ENCODE assay signal across 8 cellular contexts in the genomic region with DNA sequence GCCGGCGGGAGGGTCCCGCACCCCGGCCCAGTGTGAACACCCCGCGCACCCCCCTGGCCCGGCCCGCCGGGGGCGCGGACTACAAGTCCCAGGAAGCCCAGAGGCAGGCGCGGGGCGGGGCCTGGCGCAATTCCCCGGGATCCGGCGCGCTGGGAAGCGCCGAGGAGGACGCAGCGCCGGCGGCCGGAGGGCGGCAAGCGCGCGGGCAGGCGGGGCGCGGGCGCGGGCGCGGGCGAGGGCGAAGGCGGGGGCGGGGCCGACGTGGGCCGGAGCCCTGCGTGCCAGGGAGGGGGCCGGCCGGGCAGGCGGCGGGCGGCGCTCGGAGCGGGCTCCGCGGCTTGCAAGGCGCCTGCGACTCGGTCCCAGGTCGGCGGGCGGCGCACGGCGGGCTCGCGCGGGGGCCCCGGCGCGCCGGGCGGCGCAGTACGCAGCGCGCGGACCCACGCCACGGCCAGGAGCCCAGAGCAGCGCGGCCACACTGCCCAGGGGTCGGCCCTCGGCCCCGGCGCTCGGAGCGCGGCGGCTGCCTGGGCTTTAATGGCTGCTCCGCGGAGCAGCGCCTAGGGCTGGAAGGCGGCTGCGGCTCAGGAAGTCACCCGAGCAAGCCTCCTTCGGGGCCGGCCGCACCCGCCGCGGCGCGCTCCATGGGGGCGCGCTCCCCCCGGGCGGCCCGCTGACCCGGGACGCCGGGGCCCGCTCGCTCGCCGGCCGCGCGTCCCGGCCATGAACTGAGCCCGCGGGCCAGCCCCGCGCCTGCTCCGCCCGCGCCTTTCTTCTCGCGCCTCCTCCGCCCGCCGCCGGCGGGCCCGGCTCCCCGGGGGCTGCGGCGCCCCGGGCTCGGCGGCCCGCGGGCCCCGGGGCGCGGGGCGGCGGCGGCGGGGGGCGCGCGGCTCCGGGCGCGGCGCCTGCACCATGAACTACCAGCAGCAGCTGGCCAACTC. TPM values are rescaled to one million over a fixed set of nuclear protein-coding genes. Genes with fewer than 3 reads are reported as not detected.
DNase-seq lines count a peak whose midpoint lies in the region; ATAC-seq, FAIRE-seq and TF ChIP-seq lines count a peak whose summit lies in the region.

A gene (plus strand): TSS at position 269 of the 941 bp plus-strand sequence.

- DNase-seq in 8988T (peak; percentile 97), LNCaP clone FGC (ENCODE audit: low read depth) (no peak), dermis blood vessel endothelial cell (peak; percentile 89), GM12892 (ENCODE audit: insufficient read length) (no peak)
- peak; percentile 2 for DNase-seq in stimulated activated CD8-positive, alpha-beta memory T cell treated with anti-CD3 and anti-CD28 coated beads, Interleukin-12 subunit alpha, Interleukin-12 subunit beta, amount 100 ng/mL, for 1 hour (ENCODE audit: low read depth)

- no peak for TF ChIP-seq CTCF in LNCaP clone FGC (IDR thresholded peaks at IDR 0.05; ENCODE audit: control insufficient read depth, extremely low read depth, insufficient read depth)

- no peak for FAIRE-seq in GM12892 (lab: Jason Lieb, UNC)

- H3K4me3 ChIP-seq in GM08714 (ENCODE audit: low read length) (peak within 1 kb of the TSS; percentile 39; the same call in 1 of the 2 replicates), LNCaP clone FGC (ENCODE audit: low read depth, low read length) (peak within 1 kb of the TSS; percentile 68)

- H3K27me3 ChIP-seq in layer of hippocampus (ENCODE audit: control insufficient read depth, insufficient read depth, low read length), result no peaks in the 10 kb centered on the region

- peak within 1 kb of the TSS; percentile 72 for H3K27ac ChIP-seq in layer of hippocampus (ENCODE audit: low read depth, low read length)

- ATAC-seq in SK-N-SH treated with all-trans-retinoic acid at 6 μM for 48 hours, result peak; percentile 85

- no peak for TF ChIP-seq POLR2A in GM12892 (IDR thresholded peaks at IDR 0.05; ENCODE audit: low read depth, low read length)

TF ChIP-seq in SK-N-SH treated with all-trans-retinoic acid at 6 μM for 48 hours, 23 proteins besides CTCF, POLR2A, EP300 and RAD21:
- TF ChIP-seq ZNF565 (CRISPR knock-in tag; conservative IDR thresholded peaks at IDR 0.05; ENCODE audit: low read depth) (no peak), ZC3H10 (CRISPR knock-in tag; IDR thresholded peaks at IDR 0.05) (no peak), TCF4 (CRISPR knock-in tag; IDR thresholded peaks at IDR 0.05; ENCODE audit: borderline replicate concordance) (no peak), RARB (CRISPR knock-in tag; IDR thresholded peaks at IDR 0.05) (no peak), ZFP3 (CRISPR knock-in tag; IDR thresholded peaks at IDR 0.05) (no peak), SNAI2 (CRISPR knock-in tag; IDR thresholded peaks at IDR 0.05) (no peak), ZNF70 (CRISPR knock-in tag; IDR thresholded peaks at IDR 0.05) (no peak), ZFP30 (CRISPR knock-in tag; IDR thresholded peaks at IDR 0.05) (no peak), GLIS3 (CRISPR knock-in tag; IDR thresholded peaks at IDR 0.05) (no peak), OSR1 (CRISPR knock-in tag; IDR thresholded peaks at IDR 0.05) (no peak), CSDC2 (CRISPR knock-in tag; IDR thresholded peaks at IDR 0.05) (no peak), ZNF8 (CRISPR knock-in tag; IDR thresholded peaks at IDR 0.05) (no peak), ESRRG (CRISPR knock-in tag; IDR thresholded peaks at IDR 0.05) (no peak), ARNTL (CRISPR knock-in tag; IDR thresholded peaks at IDR 0.05; ENCODE audit: borderline replicate concordance, low read depth) (no peak), TOX (CRISPR knock-in tag; IDR thresholded peaks at IDR 0.05; ENCODE audit: borderline replicate concordance) (no peak), PPARA (CRISPR knock-in tag; IDR thresholded peaks at IDR 0.05; ENCODE audit: borderline replicate concordance) (no peak)
- TF ChIP-seq, protein P1, sequence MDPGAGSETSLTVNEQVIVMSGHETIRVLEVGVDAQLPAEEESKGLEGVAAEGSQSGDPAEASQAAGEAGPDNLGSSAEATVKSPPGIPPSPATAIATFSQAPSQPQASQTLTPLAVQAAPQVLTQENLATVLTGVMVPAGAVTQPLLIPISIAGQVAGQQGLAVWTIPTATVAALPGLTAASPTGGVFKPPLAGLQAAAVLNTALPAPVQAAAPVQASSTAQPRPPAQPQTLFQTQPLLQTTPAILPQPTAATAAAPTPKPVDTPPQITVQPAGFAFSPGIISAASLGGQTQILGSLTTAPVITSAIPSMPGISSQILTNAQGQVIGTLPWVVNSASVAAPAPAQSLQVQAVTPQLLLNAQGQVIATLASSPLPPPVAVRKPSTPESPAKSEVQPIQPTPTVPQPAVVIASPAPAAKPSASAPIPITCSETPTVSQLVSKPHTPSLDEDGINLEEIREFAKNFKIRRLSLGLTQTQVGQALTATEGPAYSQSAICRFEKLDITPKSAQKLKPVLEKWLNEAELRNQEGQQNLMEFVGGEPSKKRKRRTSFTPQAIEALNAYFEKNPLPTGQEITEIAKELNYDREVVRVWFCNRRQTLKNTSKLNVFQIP (CRISPR knock-in tag; IDR thresholded peaks at IDR 0.05; ENCODE audit: borderline replicate concordance, low read depth), result no peak

RNA-seq across cellular contexts. Expression of the gene that starts here (rescaled TPM):
- 9.0 and 10.2 TPM in 2 replicates for total RNA-seq in dermis blood vessel endothelial cell
- not detected for polyA plus RNA-seq in GM12892 (2012; ENCODE audit: missing spikeins)

Comparison
In these comparisons a context has a peak if more than half of its experiments do, and no peak if none do; other contexts are left out.
1. DNase-seq: peak in 8988T (single experiment), dermis blood vessel endothelial cell (single experiment) and stimulated activated CD8-positive, alpha-beta memory T cell treated with anti-CD3 and anti-CD28 coated beads, Interleukin-12 subunit alpha, Interleukin-12 subunit beta, amount 100 ng/mL, for 1 hour (single experiment); none in LNCaP clone FGC (single experiment) and GM12892 (single experiment).